In the genomic region with DNA sequence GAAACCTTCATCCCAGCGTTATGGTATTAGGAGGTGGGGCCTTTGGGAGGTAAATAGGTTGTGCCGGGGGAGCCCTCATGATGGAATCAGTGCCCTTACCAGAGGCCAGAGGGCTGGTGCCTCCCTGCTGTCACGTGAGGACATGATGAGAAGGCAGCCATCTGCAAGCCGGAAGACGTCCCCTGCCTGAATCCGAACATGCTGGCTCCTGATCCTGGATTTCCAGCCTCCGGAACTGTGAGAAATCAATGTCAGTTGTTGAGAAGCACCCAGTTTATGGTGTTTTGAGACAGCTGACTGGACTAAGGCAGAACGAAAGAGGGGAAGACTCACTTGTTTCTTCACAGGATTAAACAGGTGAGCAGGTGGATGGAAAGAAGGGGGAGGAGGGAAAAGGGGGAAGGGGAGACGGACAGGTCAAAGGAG, we compare ENCODE assay signal across 1 cellular context.
TF ChIP-seq lines count a peak whose summit lies in the region.

No MANE protein-coding gene starts in this region.

TF ChIP-seq in K562, 482 proteins besides CTCF, POLR2A, EP300 and RAD21 (continued from another document and continues in another):
- TF ChIP-seq, protein P1, sequence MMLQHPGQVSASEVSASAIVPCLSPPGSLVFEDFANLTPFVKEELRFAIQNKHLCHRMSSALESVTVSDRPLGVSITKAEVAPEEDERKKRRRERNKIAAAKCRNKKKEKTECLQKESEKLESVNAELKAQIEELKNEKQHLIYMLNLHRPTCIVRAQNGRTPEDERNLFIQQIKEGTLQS (IDR thresholded peaks at IDR 0.05) = 0 out of 2 replicates have a peak, but pooled peaks have one; percentile 33
- TF ChIP-seq, protein P1 (CRISPR knock-in tag; conservative IDR thresholded peaks at IDR 0.05) = no peak
- TF ChIP-seq, protein P2, sequence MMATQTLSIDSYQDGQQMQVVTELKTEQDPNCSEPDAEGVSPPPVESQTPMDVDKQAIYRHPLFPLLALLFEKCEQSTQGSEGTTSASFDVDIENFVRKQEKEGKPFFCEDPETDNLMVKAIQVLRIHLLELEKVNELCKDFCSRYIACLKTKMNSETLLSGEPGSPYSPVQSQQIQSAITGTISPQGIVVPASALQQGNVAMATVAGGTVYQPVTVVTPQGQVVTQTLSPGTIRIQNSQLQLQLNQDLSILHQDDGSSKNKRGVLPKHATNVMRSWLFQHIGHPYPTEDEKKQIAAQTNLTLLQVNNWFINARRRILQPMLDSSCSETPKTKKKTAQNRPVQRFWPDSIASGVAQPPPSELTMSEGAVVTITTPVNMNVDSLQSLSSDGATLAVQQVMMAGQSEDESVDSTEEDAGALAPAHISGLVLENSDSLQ (IDR thresholded peaks at IDR 0.05) = peak; percentile 84
- no peak for TF ChIP-seq SRSF7 (optimal IDR thresholded peaks at IDR 0.05; ENCODE audit: low read depth, low read length)
- no peak for TF ChIP-seq CHD4 (IDR thresholded peaks at IDR 0.05; ENCODE audit: insufficient read depth, insufficient replicate concordance, low read depth, low read length, poor library complexity, severe bottlenecking)
- TF ChIP-seq ZFPM2 (CRISPR knock-in tag; IDR thresholded peaks at IDR 0.05) = no peak
- TF ChIP-seq, protein P3, sequence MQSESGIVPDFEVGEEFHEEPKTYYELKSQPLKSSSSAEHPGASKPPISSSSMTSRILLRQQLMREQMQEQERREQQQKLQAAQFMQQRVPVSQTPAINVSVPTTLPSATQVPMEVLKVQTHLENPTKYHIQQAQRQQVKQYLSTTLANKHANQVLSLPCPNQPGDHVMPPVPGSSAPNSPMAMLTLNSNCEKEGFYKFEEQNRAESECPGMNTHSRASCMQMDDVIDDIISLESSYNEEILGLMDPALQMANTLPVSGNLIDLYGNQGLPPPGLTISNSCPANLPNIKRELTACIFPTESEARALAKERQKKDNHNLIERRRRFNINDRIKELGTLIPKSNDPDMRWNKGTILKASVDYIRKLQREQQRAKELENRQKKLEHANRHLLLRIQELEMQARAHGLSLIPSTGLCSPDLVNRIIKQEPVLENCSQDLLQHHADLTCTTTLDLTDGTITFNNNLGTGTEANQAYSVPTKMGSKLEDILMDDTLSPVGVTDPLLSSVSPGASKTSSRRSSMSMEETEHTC (IDR thresholded peaks at IDR 0.05) = 0 out of 2 replicates have a peak, but pooled peaks have one; percentile 45
- TF ChIP-seq ETV5 (CRISPR knock-in tag; IDR thresholded peaks at IDR 0.05; ENCODE audit: low read depth) = peak; percentile 86
- peak in 1 of 2 experiments; percentile 79; a peak in 1 of 4 replicates for TF ChIP-seq HDAC1 (IDR thresholded peaks at IDR 0.05)
- no peak for TF ChIP-seq DMBX1 (CRISPR knock-in tag; IDR thresholded peaks at IDR 0.05; ENCODE audit: borderline replicate concordance)
- no peak for TF ChIP-seq PYGO2 (tag; IDR thresholded peaks at IDR 0.05)
- no peak for TF ChIP-seq PTBP1 (IDR thresholded peaks at IDR 0.05; ENCODE audit: low read depth, low read length)
- TF ChIP-seq CXXC5 (CRISPR knock-in tag; IDR thresholded peaks at IDR 0.05) = peak; percentile 30; the same call in 1 of the 2 replicates
- TF ChIP-seq, protein P4, sequence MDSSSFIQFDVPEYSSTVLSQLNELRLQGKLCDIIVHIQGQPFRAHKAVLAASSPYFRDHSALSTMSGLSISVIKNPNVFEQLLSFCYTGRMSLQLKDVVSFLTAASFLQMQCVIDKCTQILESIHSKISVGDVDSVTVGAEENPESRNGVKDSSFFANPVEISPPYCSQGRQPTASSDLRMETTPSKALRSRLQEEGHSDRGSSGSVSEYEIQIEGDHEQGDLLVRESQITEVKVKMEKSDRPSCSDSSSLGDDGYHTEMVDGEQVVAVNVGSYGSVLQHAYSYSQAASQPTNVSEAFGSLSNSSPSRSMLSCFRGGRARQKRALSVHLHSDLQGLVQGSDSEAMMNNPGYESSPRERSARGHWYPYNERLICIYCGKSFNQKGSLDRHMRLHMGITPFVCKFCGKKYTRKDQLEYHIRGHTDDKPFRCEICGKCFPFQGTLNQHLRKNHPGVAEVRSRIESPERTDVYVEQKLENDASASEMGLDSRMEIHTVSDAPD (CRISPR knock-in tag; IDR thresholded peaks at IDR 0.05) = no peak
- TF ChIP-seq SNIP1 (IDR thresholded peaks at IDR 0.05; ENCODE audit: low read depth) = no peak
- peak; percentile 70 to 79; a peak in 3 of 4 replicates for TF ChIP-seq FOXK2 (conservative IDR thresholded peaks at IDR 0.05 in 1 of 2, IDR thresholded peaks at IDR 0.05 in 1 of 2; ENCODE audit: low read depth in 2 of 2)
- TF ChIP-seq, protein P5, sequence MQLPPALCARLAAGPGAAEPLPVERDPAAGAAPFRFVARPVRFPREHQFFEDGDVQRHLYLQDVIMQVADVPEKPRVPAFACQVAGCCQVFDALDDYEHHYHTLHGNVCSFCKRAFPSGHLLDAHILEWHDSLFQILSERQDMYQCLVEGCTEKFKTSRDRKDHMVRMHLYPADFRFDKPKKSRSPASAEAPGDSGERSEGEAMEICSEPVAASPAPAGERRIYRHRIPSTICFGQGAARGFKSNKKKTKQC (CRISPR knock-in tag; IDR thresholded peaks at IDR 0.05) = no peak
- TF ChIP-seq NFE2L1 (tag; IDR thresholded peaks at IDR 0.05; ENCODE audit: borderline replicate concordance, low read depth) = no peak
- TF ChIP-seq YBX1 (IDR thresholded peaks at IDR 0.05) = no peak
- TF ChIP-seq ZNF766 (CRISPR knock-in tag; conservative IDR thresholded peaks at IDR 0.05) = 0 out of 2 replicates have a peak, but pooled peaks have one; percentile 46
- TF ChIP-seq, protein P6, sequence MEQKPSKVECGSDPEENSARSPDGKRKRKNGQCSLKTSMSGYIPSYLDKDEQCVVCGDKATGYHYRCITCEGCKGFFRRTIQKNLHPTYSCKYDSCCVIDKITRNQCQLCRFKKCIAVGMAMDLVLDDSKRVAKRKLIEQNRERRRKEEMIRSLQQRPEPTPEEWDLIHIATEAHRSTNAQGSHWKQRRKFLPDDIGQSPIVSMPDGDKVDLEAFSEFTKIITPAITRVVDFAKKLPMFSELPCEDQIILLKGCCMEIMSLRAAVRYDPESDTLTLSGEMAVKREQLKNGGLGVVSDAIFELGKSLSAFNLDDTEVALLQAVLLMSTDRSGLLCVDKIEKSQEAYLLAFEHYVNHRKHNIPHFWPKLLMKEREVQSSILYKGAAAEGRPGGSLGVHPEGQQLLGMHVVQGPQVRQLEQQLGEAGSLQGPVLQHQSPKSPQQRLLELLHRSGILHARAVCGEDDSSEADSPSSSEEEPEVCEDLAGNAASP (IDR thresholded peaks at IDR 0.05) = no peak
- TF ChIP-seq, protein P7, sequence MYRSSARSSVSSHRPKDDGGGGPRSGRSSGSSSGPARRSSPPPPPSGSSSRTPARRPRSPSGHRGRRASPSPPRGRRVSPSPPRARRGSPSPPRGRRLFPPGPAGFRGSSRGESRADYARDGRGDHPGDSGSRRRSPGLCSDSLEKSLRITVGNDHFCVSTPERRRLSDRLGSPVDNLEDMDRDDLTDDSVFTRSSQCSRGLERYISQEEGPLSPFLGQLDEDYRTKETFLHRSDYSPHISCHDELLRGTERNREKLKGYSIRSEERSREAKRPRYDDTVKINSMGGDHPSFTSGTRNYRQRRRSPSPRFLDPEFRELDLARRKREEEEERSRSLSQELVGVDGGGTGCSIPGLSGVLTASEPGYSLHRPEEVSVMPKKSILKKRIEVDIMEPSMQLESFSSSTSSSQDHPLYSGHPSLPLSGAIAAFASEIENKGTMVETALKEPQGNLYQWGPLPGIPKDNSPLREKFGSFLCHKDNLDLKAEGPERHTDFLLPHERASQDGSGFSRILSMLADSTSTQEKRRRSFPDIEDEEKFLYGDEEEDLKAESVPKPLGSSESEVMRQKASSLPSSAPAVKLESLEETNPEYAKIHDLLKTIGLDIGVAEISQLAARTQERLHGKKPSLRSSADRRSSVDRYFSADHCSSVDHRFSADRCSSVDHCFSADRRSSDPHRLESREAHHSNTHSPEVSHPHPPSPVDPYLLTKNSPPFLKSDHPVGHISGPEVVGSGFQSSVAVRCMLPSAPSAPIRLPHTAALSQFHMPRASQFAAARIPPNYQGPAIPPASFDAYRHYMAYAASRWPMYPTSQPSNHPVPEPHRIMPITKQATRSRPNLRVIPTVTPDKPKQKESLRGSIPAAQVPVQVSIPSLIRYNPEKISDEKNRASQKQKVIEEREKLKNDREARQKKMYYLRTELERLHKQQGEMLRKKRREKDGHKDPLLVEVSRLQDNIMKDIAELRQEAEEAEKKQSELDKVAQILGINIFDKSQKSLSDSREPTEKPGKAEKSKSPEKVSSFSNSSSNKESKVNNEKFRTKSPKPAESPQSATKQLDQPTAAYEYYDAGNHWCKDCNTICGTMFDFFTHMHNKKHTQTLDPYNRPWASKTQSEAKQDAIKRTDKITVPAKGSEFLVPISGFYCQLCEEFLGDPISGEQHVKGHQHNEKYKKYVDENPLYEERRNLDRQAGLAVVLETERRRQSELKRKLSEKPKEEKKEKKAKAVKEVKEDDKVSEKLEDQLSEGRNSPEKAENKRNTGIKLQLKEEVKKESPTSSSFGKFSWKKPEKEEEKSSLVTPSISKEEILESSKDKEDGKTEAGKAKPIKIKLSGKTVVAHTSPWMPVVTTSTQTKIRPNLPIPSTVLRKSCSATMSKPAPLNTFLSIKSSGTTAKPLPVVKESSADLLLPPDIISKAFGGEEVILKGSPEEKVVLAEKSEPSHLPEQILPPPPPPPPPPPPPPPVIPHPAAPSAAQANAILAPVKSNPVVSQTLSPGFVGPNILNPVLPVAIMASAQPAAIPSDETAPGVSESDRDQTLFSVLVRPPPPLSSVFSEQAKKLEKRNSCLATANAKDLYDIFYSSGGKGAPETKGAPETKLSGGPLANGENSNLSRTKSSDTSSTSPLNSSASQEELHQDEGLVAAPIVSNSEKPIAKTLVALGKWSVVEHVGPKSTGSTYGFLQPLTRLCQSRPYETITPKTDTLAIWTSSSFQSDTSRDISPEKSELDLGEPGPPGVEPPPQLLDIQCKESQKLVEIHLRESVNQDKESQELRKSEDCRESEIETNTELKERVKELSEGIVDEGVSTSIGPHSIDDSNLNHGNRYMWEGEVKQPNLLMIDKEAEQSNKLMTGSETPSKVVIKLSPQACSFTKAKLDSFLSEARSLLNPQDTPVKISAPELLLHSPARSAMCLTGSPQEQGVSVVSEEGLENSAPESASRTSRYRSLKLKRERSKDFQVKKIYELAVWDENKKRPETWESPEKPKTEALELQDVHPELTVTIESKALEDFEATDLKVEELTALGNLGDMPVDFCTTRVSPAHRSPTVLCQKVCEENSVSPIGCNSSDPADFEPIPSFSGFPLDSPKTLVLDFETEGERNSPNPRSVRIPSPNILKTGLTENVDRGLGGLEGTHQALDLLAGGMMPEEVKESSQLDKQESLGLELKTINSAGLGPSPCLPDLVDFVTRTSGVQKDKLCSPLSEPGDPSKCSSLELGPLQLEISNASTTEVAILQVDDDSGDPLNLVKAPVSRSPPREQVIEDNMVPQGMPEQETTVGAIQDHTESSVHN (IDR thresholded peaks at IDR 0.05; ENCODE audit: borderline replicate concordance in 1 of 2, low read depth in 1 of 2) = 0 out of 4 replicates have a peak, but pooled peaks of 1 of the 2 experiments have one; percentile 48
- TF ChIP-seq JUN (IDR thresholded peaks at IDR 0.05; ENCODE audit: borderline replicate concordance, low read depth, low read length) = 0 out of 2 replicates have a peak, but pooled peaks have one; percentile 5
- TF ChIP-seq JUN (CRISPR knock-in tag; IDR thresholded peaks at IDR 0.05; ENCODE audit: borderline replicate concordance) = no peak
- TF ChIP-seq, protein P8, sequence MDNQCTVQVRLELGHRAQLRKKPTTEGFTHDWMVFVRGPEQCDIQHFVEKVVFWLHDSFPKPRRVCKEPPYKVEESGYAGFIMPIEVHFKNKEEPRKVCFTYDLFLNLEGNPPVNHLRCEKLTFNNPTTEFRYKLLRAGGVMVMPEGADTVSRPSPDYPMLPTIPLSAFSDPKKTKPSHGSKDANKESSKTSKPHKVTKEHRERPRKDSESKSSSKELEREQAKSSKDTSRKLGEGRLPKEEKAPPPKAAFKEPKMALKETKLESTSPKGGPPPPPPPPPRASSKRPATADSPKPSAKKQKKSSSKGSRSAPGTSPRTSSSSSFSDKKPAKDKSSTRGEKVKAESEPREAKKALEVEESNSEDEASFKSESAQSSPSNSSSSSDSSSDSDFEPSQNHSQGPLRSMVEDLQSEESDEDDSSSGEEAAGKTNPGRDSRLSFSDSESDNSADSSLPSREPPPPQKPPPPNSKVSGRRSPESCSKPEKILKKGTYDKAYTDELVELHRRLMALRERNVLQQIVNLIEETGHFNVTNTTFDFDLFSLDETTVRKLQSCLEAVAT (IDR thresholded peaks at IDR 0.05) = 0 out of 4 replicates have a peak, but pooled peaks of 1 of the 2 experiments have one; percentile 22
- 0 out of 2 replicates have a peak, but pooled peaks have one; percentile 30 for TF ChIP-seq SUPT5H (IDR thresholded peaks at IDR 0.05)
- TF ChIP-seq, protein P9, sequence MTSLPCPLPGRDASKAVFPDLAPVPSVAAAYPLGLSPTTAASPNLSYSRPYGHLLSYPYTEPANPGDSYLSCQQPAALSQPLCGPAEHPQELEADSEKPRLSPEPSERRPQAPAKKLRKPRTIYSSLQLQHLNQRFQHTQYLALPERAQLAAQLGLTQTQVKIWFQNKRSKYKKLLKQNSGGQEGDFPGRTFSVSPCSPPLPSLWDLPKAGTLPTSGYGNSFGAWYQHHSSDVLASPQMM (CRISPR knock-in tag; IDR thresholded peaks at IDR 0.05) = no peak
- no peak for TF ChIP-seq EHMT2 (IDR thresholded peaks at IDR 0.05)
- TF ChIP-seq BHLHE40 (IDR thresholded peaks at IDR 0.05; ENCODE audit: low read length) = peak; percentile 97
- TF ChIP-seq CTBP1 (IDR thresholded peaks at IDR 0.05; ENCODE audit: borderline replicate concordance) = peak; percentile 76
- TF ChIP-seq TOE1 (IDR thresholded peaks at IDR 0.05; ENCODE audit: borderline replicate concordance) = peak; percentile 90
- TF ChIP-seq TOE1 (CRISPR knock-in tag; IDR thresholded peaks at IDR 0.05; ENCODE audit: borderline replicate concordance, low read depth) = 0 out of 2 replicates have a peak, but pooled peaks have one; percentile 38
- TF ChIP-seq ZNF785 (CRISPR knock-in tag; IDR thresholded peaks at IDR 0.05) = no peak
- TF ChIP-seq SNRNP70 (optimal IDR thresholded peaks at IDR 0.05; ENCODE audit: low read depth, low read length) = no peak
- no peak for TF ChIP-seq JUNB (CRISPR knock-in tag; conservative IDR thresholded peaks at IDR 0.05)
